20 cellular contexts compared by ENCODE assay signal in genomic region chr16:10103096-10103495, GRCh38.
"Had no signal": no experiment of that assay in that cellular context is flagged by ENCODE, and none has a peak within 500 bp of the region (broad histone marks: within the 10 kb centered on the region; RNA-seq: fewer than 3 reads in every experiment).

No MANE protein-coding gene starts in this region.

- DNase-seq: activated CD4-positive, alpha-beta memory T cell treated with anti-CD3 and anti-CD28 coated beads, Interleukin-2, amount 10 ng/mL, durations not matched to agents 7 days and 5 days; activated CD4-positive, alpha-beta T cell treated with anti-CD3 and anti-CD28 coated beads for 4 hours; activated CD8-positive, alpha-beta memory T cell treated with anti-CD3 and anti-CD28 coated beads, Interleukin-2, amount 10 ng/mL, durations not matched to agents 7 days and 5 days; activated naive CD4-positive, alpha-beta T cell treated with anti-CD3 and anti-CD28 coated beads for 36 hours; anterior cingulate cortex; colonic mucosa; endodermal cell; heart left ventricle; immature natural killer cell; mesendoderm; naive thymus-derived CD8-positive, alpha-beta T cell; pancreas; stimulated activated CD4-positive, alpha-beta T cell treated with anti-CD3 and anti-CD28 coated beads, Interleukin-4, amount 100 ng/mL, for 24 hours; stomach; T-helper 2 cell; testis; upper lobe of left lung had no signal

- H3K9me3 ChIP-seq: colonic mucosa, gastroesophageal sphincter, heart left ventricle, pancreas, stomach, testis, upper lobe of left lung had no signal

- H3K27ac ChIP-seq: colonic mucosa, epithelial cell of prostate, heart left ventricle, pancreas, stomach, testis, upper lobe of left lung had no signal

- FAIRE-seq: pancreas, TTC549 had no signal

- H3K36me3 ChIP-seq: colonic mucosa, gastroesophageal sphincter, heart left ventricle, pancreas, stomach, upper lobe of left lung had no signal

- H3K4me1 ChIP-seq: colonic mucosa, heart left ventricle, pancreas, testis, upper lobe of left lung had no signal

- H3K4me3 ChIP-seq: colonic mucosa, gastroesophageal sphincter, heart left ventricle, pancreas, stomach, testis, upper lobe of left lung had no signal

- H3K27me3 ChIP-seq: colonic mucosa, gastroesophageal sphincter, stomach, testis, upper lobe of left lung had no signal
